In the genomic region with DNA sequence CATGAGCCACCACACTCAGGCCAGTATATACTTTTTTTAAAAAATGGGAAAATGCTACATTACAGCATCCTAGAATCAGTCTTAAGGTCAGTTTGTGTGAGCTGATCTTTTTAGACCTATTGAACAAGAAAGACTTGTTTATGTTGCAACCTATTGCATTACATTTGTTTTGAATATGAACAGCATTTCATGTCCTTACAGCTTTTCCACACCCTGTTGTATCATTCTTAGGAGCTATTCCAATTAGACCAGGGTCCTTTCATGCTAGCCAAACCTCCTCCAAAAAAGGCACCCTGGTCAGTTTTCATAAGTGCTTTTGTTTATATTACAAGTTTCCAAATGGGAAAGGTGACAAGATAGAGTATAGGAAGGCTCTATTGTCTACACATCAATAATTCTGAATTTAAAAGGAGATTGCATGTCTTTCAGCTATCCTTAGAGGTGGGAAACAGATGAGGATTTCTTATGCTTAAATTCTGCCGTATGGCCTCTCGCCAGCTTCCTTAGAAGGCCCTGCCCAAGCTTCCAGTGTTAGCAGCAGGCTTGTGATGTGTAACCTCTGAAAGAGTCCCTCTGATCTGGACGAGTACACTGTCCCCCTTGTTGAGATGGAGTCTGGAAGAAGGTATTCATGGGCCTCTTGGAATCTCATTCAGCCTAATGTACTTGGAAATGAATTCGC, we compare ENCODE assay signal across 18 cellular contexts.
"Had no signal": no experiment of that assay in that cellular context is flagged by ENCODE, and none has a peak within 500 bp of the region (broad histone marks: within the 10 kb centered on the region; RNA-seq: fewer than 3 reads in every experiment).

No MANE protein-coding gene starts in this region.

- ATAC-seq: activated CD4-positive, CD25-positive, alpha-beta regulatory T cell treated with anti-CD3 and anti-CD28 coated beads, Interleukin-2, amount 50 U/mL, for 24 hours; heart left ventricle; left lung; stimulated activated memory B cell treated with anti-CD40 and anti-IgM and Interleukin-4, amounts not matched to agents 10 μg/mL and 1 μg/mL and 100 μg/mL, for 72 hours; upper lobe of right lung had no signal

- H3K36me3 Mint-ChIP-seq: activated naive CD4-positive, alpha-beta T cell treated with anti-CD3 and anti-CD28 coated beads, Interleukin-2, amount 50 U/mL, for 24 hours; naive B cell; neural progenitor cell; stimulated activated memory B cell treated with anti-CD40 and anti-IgM and Interleukin-4, amounts not matched to agents 10 μg/mL and 1 μg/mL and 100 μg/mL, for 72 hours had no signal

- H3K4me1 ChIP-seq: adrenal gland, left lung, neural progenitor cell, spleen, upper lobe of right lung had no signal

- H3K4me1 Mint-ChIP-seq: activated naive CD4-positive, alpha-beta T cell treated with anti-CD3 and anti-CD28 coated beads, Interleukin-2, amount 50 U/mL, for 24 hours; naive B cell had no signal

- DNase-seq: activated CD4-positive, alpha-beta T cell treated with anti-CD3 and anti-CD28 coated beads, Interleukin-2, amount 50 U/mL, for 1 hour; activated CD8-positive, alpha-beta memory T cell treated with anti-CD3 and anti-CD28 coated beads for 24 hours; activated gamma-delta T cell; adrenal gland; effector CD4-positive, alpha-beta T cell; heart left ventricle; kidney; left lung; naive B cell; spleen; stimulated activated CD4-positive, alpha-beta T cell treated with anti-CD3 and anti-CD28 coated beads, Interleukin-4, amount 100 ng/mL, for 4 hours; T-helper 1 cell; T1000; upper lobe of right lung had no signal

- H3K4me3 ChIP-seq: adrenal gland, heart left ventricle, left lung, neural progenitor cell, spleen, upper lobe of right lung had no signal

- H3K36me3 ChIP-seq: adrenal gland, heart left ventricle, left lung, neural progenitor cell, spleen, upper lobe of right lung had no signal

- H3K4me3 Mint-ChIP-seq: activated naive CD4-positive, alpha-beta T cell treated with anti-CD3 and anti-CD28 coated beads, Interleukin-2, amount 50 U/mL, for 24 hours; naive B cell; neural progenitor cell; stimulated activated memory B cell treated with anti-CD40 and anti-IgM and Interleukin-4, amounts not matched to agents 10 μg/mL and 1 μg/mL and 100 μg/mL, for 72 hours had no signal

- H3K9ac ChIP-seq: neural progenitor cell had no signal

- H3K9me3 ChIP-seq: adrenal gland, heart left ventricle, left lung, upper lobe of right lung had no signal

- H3K9me3 Mint-ChIP-seq: activated naive CD4-positive, alpha-beta T cell treated with anti-CD3 and anti-CD28 coated beads, Interleukin-2, amount 50 U/mL, for 24 hours; neural progenitor cell; stimulated activated memory B cell treated with anti-CD40 and anti-IgM and Interleukin-4, amounts not matched to agents 10 μg/mL and 1 μg/mL and 100 μg/mL, for 72 hours had no signal

- H3K27me3 Mint-ChIP-seq: activated naive CD4-positive, alpha-beta T cell treated with anti-CD3 and anti-CD28 coated beads, Interleukin-2, amount 50 U/mL, for 24 hours; stimulated activated memory B cell treated with anti-CD40 and anti-IgM and Interleukin-4, amounts not matched to agents 10 μg/mL and 1 μg/mL and 100 μg/mL, for 72 hours had no signal

- H3K27me3 ChIP-seq: adrenal gland, heart left ventricle, left lung, neural progenitor cell, spleen, upper lobe of right lung had no signal
